In the genomic region with DNA sequence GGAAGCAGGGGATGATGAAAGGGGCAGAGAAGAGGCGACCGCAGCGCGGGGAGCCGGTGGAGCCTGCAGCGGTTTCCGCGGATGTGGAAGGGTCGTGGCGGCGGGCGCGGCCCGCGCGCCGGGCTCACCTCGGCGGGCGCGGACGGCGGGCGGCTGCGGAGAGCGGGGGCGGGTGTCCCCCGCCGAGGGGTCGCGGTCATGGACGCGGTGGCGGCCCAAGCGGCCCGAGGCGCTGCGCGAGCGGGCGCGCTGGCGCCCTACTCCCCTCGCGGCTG, we compare ENCODE assay signal across 8 cellular contexts. TPM values are rescaled to one million over a fixed set of nuclear protein-coding genes. Genes with fewer than 3 reads are reported as not detected.
DNase-seq lines count a peak whose midpoint lies in the region; ATAC-seq and TF ChIP-seq lines count a peak whose summit lies in the region.

No MANE protein-coding gene starts in this region.

- H4K20me1 ChIP-seq in mammary epithelial cell (ENCODE audit: insufficient read depth, low read length): no peaks in the 10 kb centered on the region

- TF ChIP-seq POLR2A in transverse colon (IDR thresholded peaks at IDR 0.05): no peak

- no TSS peak for BruUV-seq in mammary epithelial cell (replicated peaks; lab: Mats Ljungman, UMichigan)

- H3K4me2 ChIP-seq in mammary epithelial cell (ENCODE audit: insufficient read depth, low read depth, low read length): peak overlapping the region; percentile 86

- in situ Hi-C loops in mammary epithelial cell (cut with MboI; ENCODE audit: low sequenced_read_pairs in 2 of 2): loop anchor here in 1 of 2 donors (10.0 kb wide), 1 partner anchor 135 kb away; no protein-coding TSS in a partner anchor
- in situ Hi-C loops in transverse colon (cut with MboI; ENCODE audit: low pct_ligation_motif_present in 1 of 4, low pct_unique_long_range_greater_than_20kb in 1 of 4, low sequenced_read_pairs in 3 of 4): no loop called here

- TF ChIP-seq EP300 in transverse colon (IDR thresholded peaks at IDR 0.05; ENCODE audit: low read depth): no peak

- peak overlapping the region; percentile 100 for H2AFZ ChIP-seq in mammary epithelial cell (ENCODE audit: low read depth, low read length)

- TF ChIP-seq CTCF in BE2C (IDR thresholded peaks at IDR 0.05; ENCODE audit: low read depth, low read length) (no peak), mammary epithelial cell (conservative IDR thresholded peaks at IDR 0.05 in 1 of 2, IDR thresholded peaks at IDR 0.05 in 1 of 2; ENCODE audit: extremely low read depth in 1 of 2, insufficient read depth in 1 of 2, low read depth in 1 of 2, low read length in 2 of 2) (no peak), transverse colon (IDR thresholded peaks at IDR 0.05) (no peak)

- CTCF ChIA-PET in mammary epithelial cell (lab: Charles Lee; ENCODE audit: low non-redundant PET): no interaction called here

- dilution Hi-C loops in mammary epithelial cell (cut with HindIII; ENCODE audit: low sequenced_read_pairs): no loop called here

- H3K9ac ChIP-seq in mammary epithelial cell (ENCODE audit: insufficient read depth, low read length): peak overlapping the region; percentile 52

- peak overlapping the region; percentile 38 for H3K27ac ChIP-seq in mammary epithelial cell (ENCODE audit: insufficient read depth, low read depth, low read length)
- peak overlapping the region; percentile 89 to 92 (median 90) for H3K27ac ChIP-seq in transverse colon

- WGBS in mammary epithelial cell (ENCODE audit: low coverage, missing lambda C conversion rate): no CpG with 5 or more reads among the region's 45 CpGs
- WGBS in transverse colon (ENCODE audit: low coverage in 1 of 2), 2 donors: 1% methylated on average over 27 to 40 of the region's 45 CpGs

- peaks cover 26% of the 10 kb centered on the region for H3K79me2 ChIP-seq in mammary epithelial cell (ENCODE audit: insufficient read depth, low read length)

- intact Hi-C loops in mammary epithelial cell (cut with micrococcal nuclease) (loop anchor here (1.0 kb wide), 4 partner anchors 114 to 205 kb away; partner anchors contain the start of genes DTL and INTS7), transverse colon (cut with DNase I; ENCODE audit: low total_unique reads) (no loop called here)

- H3K4me3 ChIP-seq in BE2C (ENCODE audit: low read depth, low read length) (peak overlapping the region; percentile 89), mammary epithelial cell (replicated peaks in 1 of 3; ENCODE audit: insufficient read depth in 1 of 3, low read depth in 2 of 3, low read length in 3 of 3) (peak overlapping the region; percentile 69 to 84 (median 75)), mononuclear cell (ENCODE audit: low read length) (peak overlapping the region; percentile 69), transverse colon (peak overlapping the region; percentile 80 to 98 (median 92))

- H3K4me1 ChIP-seq in BE2C: peaks cover 18% of the 10 kb centered on the region
- peaks cover 15% of the 10 kb centered on the region for H3K4me1 ChIP-seq in mammary epithelial cell (ENCODE audit: insufficient read depth, low read length)
- peaks cover 63% of the 10 kb centered on the region for H3K4me1 ChIP-seq in mononuclear cell (ENCODE audit: insufficient read depth, low read length)
- peaks cover 8 to 30% (median 15%) of the 10 kb centered on the region in 4 donors for H3K4me1 ChIP-seq in transverse colon

- no peaks in the 10 kb centered on the region for H3K9me3 ChIP-seq in BE2C
- no peaks in the 10 kb centered on the region for H3K9me3 ChIP-seq in mammary epithelial cell (replicated peaks; ENCODE audit: insufficient read depth, low read length)
- H3K9me3 ChIP-seq in mononuclear cell (ENCODE audit: low read depth, low read length): no peaks in the 10 kb centered on the region
- H3K9me3 ChIP-seq in transverse colon: no peaks in the 10 kb centered on the region

- ATAC-seq in GM21515 (IDR thresholded peaks at IDR 0.05; ENCODE audit: unreplicated experiment) (peak; percentile 24), GM21528 (IDR thresholded peaks at IDR 0.05; ENCODE audit: low FRiP score, unreplicated experiment) (no peak)

- DNase-seq in BE2C: no peak
- DNase-seq in NCI-H1105 (lab: John Stamatoyannopoulos, UW): peak; percentile 19
- no peak for DNase-seq in mammary epithelial cell
- DNase-seq in transverse colon: no peak
- no peak for DNase-seq in MV-4-11 (lab: John Stamatoyannopoulos, UW)

- H3K27me3 ChIP-seq in BE2C (no peaks in the 10 kb centered on the region), mammary epithelial cell (ENCODE audit: insufficient read depth, low read length) (no peaks in the 10 kb centered on the region), mononuclear cell (ENCODE audit: insufficient read depth, low read length) (no peaks in the 10 kb centered on the region), transverse colon (no peaks in the 10 kb centered on the region)

- H3K36me3 ChIP-seq in BE2C (no peaks in the 10 kb centered on the region), mammary epithelial cell (ENCODE audit: insufficient read depth, low read length) (peaks cover 3% of the 10 kb centered on the region), transverse colon (no peaks in the 10 kb centered on the region)

RNA-seq across cellular contexts. Expression of gene LPGAT1, which starts 0.6 kb away (rescaled TPM):
- polyA plus RNA-seq in BE2C (2012; ENCODE audit: insufficient read depth, insufficient read length, low read depth): 9.3 TPM
- total RNA-seq in mammary epithelial cell: 10 to 100 TPM; 42.0 to 44.5 TPM
- 8.3 TPM for polyA plus RNA-seq in mammary epithelial cell
- polyA minus RNA-seq in mammary epithelial cell: 27.8 TPM
- total RNA-seq in mononuclear cell: 35.4 TPM
- total RNA-seq in transverse colon: 100 to 1,000 TPM in 1 of 4 donors, 10 to 100 TPM in 3; 19.3 to 345 (median 37.4) TPM
